Comparison of ENCODE assay signal across 13 cellular contexts in the genomic region with DNA sequence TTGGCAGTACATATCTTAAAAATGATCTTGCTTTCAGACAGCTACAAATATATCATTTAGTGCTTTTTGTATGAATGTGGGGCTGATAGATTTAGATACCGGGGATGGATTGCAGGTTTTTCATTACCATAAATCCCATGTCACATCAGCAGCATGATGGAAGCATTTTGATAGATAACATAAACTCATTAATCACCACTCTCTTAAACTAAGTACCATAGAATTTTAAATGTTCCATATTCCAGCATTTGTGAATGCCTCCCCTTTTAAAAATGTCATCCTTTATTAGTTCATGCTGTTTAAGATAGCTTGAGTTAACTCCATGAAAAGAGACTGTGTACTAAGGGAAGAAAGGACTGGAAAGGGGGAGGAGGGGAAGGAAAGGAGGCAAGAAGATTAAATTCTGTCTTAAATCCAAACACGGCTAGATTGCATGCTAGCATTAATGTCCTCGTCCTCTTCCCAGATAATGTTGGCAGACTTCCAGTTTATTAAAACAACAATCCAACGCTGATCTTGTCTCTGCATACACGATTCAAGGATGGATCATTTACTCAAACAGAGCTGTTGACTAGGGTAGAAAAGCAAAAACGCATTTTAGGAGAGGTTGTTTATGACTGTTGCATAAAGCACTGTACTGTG.
DNase-seq lines count a peak whose midpoint lies in the region; ATAC-seq and TF ChIP-seq lines count a peak whose summit lies in the region.
"Had no signal": no experiment of that assay in that cellular context is flagged by ENCODE, and none has a peak within 500 bp of the region (broad histone marks: within the 10 kb centered on the region; RNA-seq: fewer than 3 reads in every experiment).

No MANE protein-coding gene starts in this region.

- H3K4me1 ChIP-seq in SK-N-SH (ENCODE audit: control insufficient read depth in 1 of 2, insufficient read depth in 2 of 2, low read depth in 1 of 2, low read length in 1 of 2), result peaks cover 9 to 13% of the 10 kb centered on the region in 2 experiments; a peak in 3 of 4 replicates
- H3K4me1 ChIP-seq: testis had no signal

- peak overlapping the region; percentile 59; the same call in 1 of the 2 replicates for H2AFZ ChIP-seq in SK-N-SH (ENCODE audit: low read depth)

- no peak overlapping the region for H3K27ac Mint-ChIP-seq in activated CD4-positive, alpha-beta T cell treated with anti-CD3 and anti-CD28 coated beads, Interleukin-2, amount 10 ng/mL, durations not matched to agents 7 days and 5 days
- H3K27ac Mint-ChIP-seq: CD8-positive, alpha-beta memory T cell had no signal

- no peak overlapping the region for H3K4me3 Mint-ChIP-seq in activated CD4-positive, alpha-beta T cell treated with anti-CD3 and anti-CD28 coated beads, Interleukin-2, amount 10 ng/mL, durations not matched to agents 7 days and 5 days
- H3K4me3 Mint-ChIP-seq: CD8-positive, alpha-beta memory T cell had no signal

- H3K9me2 ChIP-seq in SK-N-SH, result no peaks in the 10 kb centered on the region

- TF ChIP-seq EP300 in SK-N-SH (IDR thresholded peaks at IDR 0.05; ENCODE audit: borderline replicate concordance in 1 of 2, low read depth in 1 of 2, low read length in 1 of 2), result peak in 1 of 2 experiments; percentile 29; a peak in 3 of 4 replicates

- H3K27ac ChIP-seq in SK-N-SH (ENCODE audit: low read depth in 2 of 2, low read length in 1 of 2) (peak overlapping the region; percentile 47 to 58), dorsolateral prefrontal cortex (no peak overlapping the region)
- H3K27ac ChIP-seq: adrenal gland, testis had no signal

- H3K36me3 Mint-ChIP-seq in activated CD4-positive, alpha-beta T cell treated with anti-CD3 and anti-CD28 coated beads, Interleukin-2, amount 10 ng/mL, durations not matched to agents 7 days and 5 days (ENCODE audit: low read depth), result no peaks in the 10 kb centered on the region

- no peaks in the 10 kb centered on the region for H3K27me3 ChIP-seq in SK-N-SH (ENCODE audit: insufficient read depth)
- H3K27me3 ChIP-seq in dorsolateral prefrontal cortex, result no peaks in the 10 kb centered on the region
- H3K27me3 ChIP-seq: adrenal gland, testis had no signal

- POLR2A ChIA-PET in SK-N-SH (lab: Yijun Ruan, JAX), result no interaction called here
- POLR2A ChIA-PET in activated CD4-positive, alpha-beta T cell treated with anti-CD3 and anti-CD28 coated beads, Interleukin-2, amount 10 ng/mL, durations not matched to agents 7 days and 5 days (lab: Charles Lee), result no interaction called here

- no peaks in the 10 kb centered on the region for H3K9me3 ChIP-seq in SK-N-SH
- H3K9me3 ChIP-seq: adrenal gland, testis had no signal

- H3K4me2 ChIP-seq in SK-N-SH, result peak overlapping the region; percentile 31; the same call in 1 of the 2 replicates

- WGBS in SK-N-SH (ENCODE audit: low lambda C conversion rate), result 12% methylated on average over 6 of the region's 6 CpGs

- TF ChIP-seq RAD21 in SK-N-SH (IDR thresholded peaks at IDR 0.05; ENCODE audit: low read length), result no peak

- no peaks in the 10 kb centered on the region for H3K36me3 ChIP-seq in SK-N-SH (replicated peaks in 1 of 2; ENCODE audit: control insufficient read depth in 1 of 2, insufficient read depth in 2 of 2, low read length in 1 of 2)
- H3K36me3 ChIP-seq: adrenal gland had no signal

- TF ChIP-seq CTCF in SK-N-SH (IDR thresholded peaks at IDR 0.05), result no peak
- TF ChIP-seq CTCF in dorsolateral prefrontal cortex (IDR thresholded peaks at IDR 0.05 in 54 of 56, conservative IDR thresholded peaks at IDR 0.05 in 2 of 56; ENCODE audit: low read depth in 1 of 56, partially characterized antibody in 56 of 56), result no peak

- no peaks in the 10 kb centered on the region for H4K20me1 ChIP-seq in SK-N-SH (ENCODE audit: insufficient read depth)

- ATAC-seq in HG03159 (IDR thresholded peaks at IDR 0.05; ENCODE audit: unreplicated experiment) (no peak), HG03097 (IDR thresholded peaks at IDR 0.05; ENCODE audit: low FRiP score, unreplicated experiment) (no peak)
- ATAC-seq: PC-3 had no signal

- H3K4me3 ChIP-seq in SK-N-SH (ENCODE audit: low read depth in 2 of 2, low read length in 1 of 2) (no peak overlapping the region), dorsolateral prefrontal cortex (peak overlapping the region in 1 of 59 donors; percentile 15)
- H3K4me3 ChIP-seq: adrenal gland, testis had no signal

- no peaks in the 10 kb centered on the region for H3K4me1 Mint-ChIP-seq in activated CD4-positive, alpha-beta T cell treated with anti-CD3 and anti-CD28 coated beads, Interleukin-2, amount 10 ng/mL, durations not matched to agents 7 days and 5 days
- H3K4me1 Mint-ChIP-seq: CD8-positive, alpha-beta memory T cell had no signal

- no peaks in the 10 kb centered on the region for H3K79me2 ChIP-seq in SK-N-SH (ENCODE audit: insufficient read depth)

- H3K9ac ChIP-seq in SK-N-SH, result no peak overlapping the region

- no peaks in the 10 kb centered on the region for H3F3A ChIP-seq in SK-N-SH (replicated peaks; ENCODE audit: insufficient read depth)

- CTCF ChIA-PET in SK-N-SH (lab: Yijun Ruan, JAX), result no interaction called here
- CTCF ChIA-PET in activated CD4-positive, alpha-beta T cell treated with anti-CD3 and anti-CD28 coated beads, Interleukin-2, amount 10 ng/mL, durations not matched to agents 7 days and 5 days (lab: Charles Lee), result interaction anchor here (0.6 kb wide), 1 partner anchor 25 kb away, joined by 4 read pairs; no protein-coding TSS in a partner anchor

- H3K9me3 Mint-ChIP-seq in activated CD4-positive, alpha-beta T cell treated with anti-CD3 and anti-CD28 coated beads, Interleukin-2, amount 10 ng/mL, durations not matched to agents 7 days and 5 days, result no peaks in the 10 kb centered on the region

- no peaks in the 10 kb centered on the region for H3K27me3 Mint-ChIP-seq in activated CD4-positive, alpha-beta T cell treated with anti-CD3 and anti-CD28 coated beads, Interleukin-2, amount 10 ng/mL, durations not matched to agents 7 days and 5 days

- intact Hi-C loops in dorsolateral prefrontal cortex (cut with DNase I), result loop anchor here (10.0 kb wide), 3 partner anchors 134 to 304 kb away; no protein-coding TSS in a partner anchor

- DNase-seq in D341Med (ENCODE audit: low spot score) (peak; percentile 42), NCI-H1417 treated with DMSO at 0.1 percent for 48 hours (lab: John Stamatoyannopoulos, UW) (peak; percentile 2), SK-N-SH (peak; percentile 29), iris pigment epithelial cell (ENCODE audit: low read depth) (peak; percentile 54), dorsolateral prefrontal cortex (no peak)
- no peak for DNase-seq in activated CD4-positive, alpha-beta T cell treated with anti-CD3 and anti-CD28 coated beads, Interleukin-2, amount 10 ng/mL, durations not matched to agents 7 days and 5 days
- DNase-seq: activated CD4-positive, alpha-beta T cell treated with anti-CD3 and anti-CD28 coated beads for 1 hour; adrenal gland; CD8-positive, alpha-beta memory T cell; PC-3; testis had no signal

TF ChIP-seq in SK-N-SH, 30 proteins besides CTCF, POLR2A, EP300 and RAD21 (continues in another document):
- no peak for TF ChIP-seq FOXJ3 (CRISPR knock-in tag; IDR thresholded peaks at IDR 0.05)
- peak; percentile 71 for TF ChIP-seq TCF12 (IDR thresholded peaks at IDR 0.05)
- TF ChIP-seq MXI1 (IDR thresholded peaks at IDR 0.05; ENCODE audit: low read depth, low read length), result no peak
- TF ChIP-seq JUND (IDR thresholded peaks at IDR 0.05), result peak; percentile 60
- TF ChIP-seq SMC3 (IDR thresholded peaks at IDR 0.05; ENCODE audit: low read depth, low read length), result no peak
- TF ChIP-seq ELF1 (IDR thresholded peaks at IDR 0.05), result no peak
- peak; percentile 60 for TF ChIP-seq GATA2 (CRISPR knock-in tag; IDR thresholded peaks at IDR 0.05)
- TF ChIP-seq YY1 (IDR thresholded peaks at IDR 0.05; ENCODE audit: low read depth), result no peak
- TF ChIP-seq EZH2phosphoT487 (IDR thresholded peaks at IDR 0.05; ENCODE audit: borderline replicate concordance, low read depth), result no peak
- TF ChIP-seq RFX5 (IDR thresholded peaks at IDR 0.05; ENCODE audit: low read length), result no peak
- TF ChIP-seq, protein P1, sequence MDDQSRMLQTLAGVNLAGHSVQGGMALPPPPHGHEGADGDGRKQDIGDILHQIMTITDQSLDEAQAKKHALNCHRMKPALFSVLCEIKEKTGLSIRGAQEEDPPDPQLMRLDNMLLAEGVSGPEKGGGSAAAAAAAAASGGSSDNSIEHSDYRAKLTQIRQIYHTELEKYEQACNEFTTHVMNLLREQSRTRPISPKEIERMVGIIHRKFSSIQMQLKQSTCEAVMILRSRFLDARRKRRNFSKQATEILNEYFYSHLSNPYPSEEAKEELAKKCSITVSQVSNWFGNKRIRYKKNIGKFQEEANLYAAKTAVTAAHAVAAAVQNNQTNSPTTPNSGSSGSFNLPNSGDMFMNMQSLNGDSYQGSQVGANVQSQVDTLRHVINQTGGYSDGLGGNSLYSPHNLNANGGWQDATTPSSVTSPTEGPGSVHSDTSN (IDR thresholded peaks at IDR 0.05), result peak; percentile 83
- TF ChIP-seq, protein P2, sequence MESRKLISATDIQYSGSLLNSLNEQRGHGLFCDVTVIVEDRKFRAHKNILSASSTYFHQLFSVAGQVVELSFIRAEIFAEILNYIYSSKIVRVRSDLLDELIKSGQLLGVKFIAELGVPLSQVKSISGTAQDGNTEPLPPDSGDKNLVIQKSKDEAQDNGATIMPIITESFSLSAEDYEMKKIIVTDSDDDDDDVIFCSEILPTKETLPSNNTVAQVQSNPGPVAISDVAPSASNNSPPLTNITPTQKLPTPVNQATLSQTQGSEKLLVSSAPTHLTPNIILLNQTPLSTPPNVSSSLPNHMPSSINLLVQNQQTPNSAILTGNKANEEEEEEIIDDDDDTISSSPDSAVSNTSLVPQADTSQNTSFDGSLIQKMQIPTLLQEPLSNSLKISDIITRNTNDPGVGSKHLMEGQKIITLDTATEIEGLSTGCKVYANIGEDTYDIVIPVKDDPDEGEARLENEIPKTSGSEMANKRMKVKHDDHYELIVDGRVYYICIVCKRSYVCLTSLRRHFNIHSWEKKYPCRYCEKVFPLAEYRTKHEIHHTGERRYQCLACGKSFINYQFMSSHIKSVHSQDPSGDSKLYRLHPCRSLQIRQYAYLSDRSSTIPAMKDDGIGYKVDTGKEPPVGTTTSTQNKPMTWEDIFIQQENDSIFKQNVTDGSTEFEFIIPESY (IDR thresholded peaks at IDR 0.05; ENCODE audit: borderline replicate concordance, low read depth), result no peak
- TF ChIP-seq TEAD4 (IDR thresholded peaks at IDR 0.05; ENCODE audit: borderline replicate concordance, insufficient read depth), result peak; percentile 53; the same call in 1 of the 2 replicates
- TF ChIP-seq SIN3A (IDR thresholded peaks at IDR 0.05; ENCODE audit: borderline replicate concordance, low read depth, low read length), result 0 out of 2 replicates have a peak, but pooled peaks have one; percentile 22
- TF ChIP-seq, protein P3, sequence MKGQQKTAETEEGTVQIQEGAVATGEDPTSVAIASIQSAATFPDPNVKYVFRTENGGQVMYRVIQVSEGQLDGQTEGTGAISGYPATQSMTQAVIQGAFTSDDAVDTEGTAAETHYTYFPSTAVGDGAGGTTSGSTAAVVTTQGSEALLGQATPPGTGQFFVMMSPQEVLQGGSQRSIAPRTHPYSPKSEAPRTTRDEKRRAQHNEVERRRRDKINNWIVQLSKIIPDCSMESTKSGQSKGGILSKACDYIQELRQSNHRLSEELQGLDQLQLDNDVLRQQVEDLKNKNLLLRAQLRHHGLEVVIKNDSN (IDR thresholded peaks at IDR 0.05; ENCODE audit: borderline replicate concordance, low read depth), result no peak

Comparison
In these comparisons a context has a peak if more than half of its experiments do, and no peak if none do; other contexts are left out.
1. DNase-seq: peak in D341Med (single experiment), NCI-H1417 treated with DMSO at 0.1 percent for 48 hours (single experiment), SK-N-SH (single experiment) and iris pigment epithelial cell (single experiment); none in dorsolateral prefrontal cortex (0 of 10) and activated CD4-positive, alpha-beta T cell treated with anti-CD3 and anti-CD28 coated beads, Interleukin-2, amount 10 ng/mL, durations not matched to agents 7 days and 5 days (single experiment).
2. H3K27ac ChIP-seq: peak in SK-N-SH (2 of 2); none in dorsolateral prefrontal cortex (0 of 59).